Comparison of ENCODE assay signal across 2 cellular contexts in the genomic region with DNA sequence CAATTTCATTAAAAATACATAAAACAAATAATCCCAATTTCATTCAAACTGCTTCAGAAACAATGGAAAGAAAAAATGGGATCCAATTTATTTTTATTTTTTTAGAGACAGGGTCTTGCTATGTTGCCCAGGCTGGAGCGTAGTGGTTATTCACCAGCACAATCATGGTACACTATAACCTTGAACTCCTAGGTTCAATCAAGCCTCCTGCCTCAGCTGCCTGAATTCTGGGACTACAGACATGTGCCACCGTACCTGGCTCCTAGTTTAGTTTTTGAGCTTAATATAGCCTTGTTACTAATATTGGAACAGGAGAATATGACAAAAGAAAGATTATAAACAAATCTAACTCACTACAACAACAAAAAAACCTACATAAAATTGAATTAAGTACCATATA.
TF ChIP-seq lines count a peak whose summit lies in the region.

No MANE protein-coding gene starts in this region.

TF ChIP-seq in HepG2, 621 proteins besides CTCF, POLR2A, EP300 and RAD21:
- TF ChIP-seq KDM3A (CRISPR knock-in tag; IDR thresholded peaks at IDR 0.05; ENCODE audit: low read depth) (no peak), ZNF121 (CRISPR knock-in tag; IDR thresholded peaks at IDR 0.05) (peak; percentile 72)

TF ChIP-seq in K562, 482 proteins besides CTCF, POLR2A, EP300 and RAD21:
- no peak for TF ChIP-seq SRSF1 (IDR thresholded peaks at IDR 0.05; ENCODE audit: low read depth, low read length)
- TF ChIP-seq RBM25 (IDR thresholded peaks at IDR 0.05; ENCODE audit: low read depth, low read length, severe bottlenecking), result peak; percentile 18
- 0 out of 2 replicates have a peak, but pooled peaks have one; percentile 39 for TF ChIP-seq ZNF121 (CRISPR knock-in tag; conservative IDR thresholded peaks at IDR 0.05)
- TF ChIP-seq ZNF76 (CRISPR knock-in tag; IDR thresholded peaks at IDR 0.05; ENCODE audit: borderline replicate concordance), result no peak
TF ChIP-seq in K562: peak in this region for 2.
